16 cellular contexts compared by ENCODE assay signal in genomic region chr7:127858091-127858914, GRCh38.
DNase-seq lines count a peak whose midpoint lies in the region; ATAC-seq and TF ChIP-seq lines count a peak whose summit lies in the region.
"Had no signal": no experiment of that assay in that cellular context is flagged by ENCODE, and none has a peak within 500 bp of the region (broad histone marks: within the 10 kb centered on the region; RNA-seq: fewer than 3 reads in every experiment).

No MANE protein-coding gene starts in this region.

- H3K4me3 ChIP-seq in KMS-11 (IDR thresholded peaks at IDR 0.05; ENCODE audit: insufficient read depth, low read depth, low read length), result no peak overlapping the region
- H3K4me3 ChIP-seq: cardiac muscle cell, skin epidermis had no signal

- no peaks in the 10 kb centered on the region for H3K36me3 ChIP-seq in KMS-11 (ENCODE audit: insufficient read depth)
- H3K36me3 ChIP-seq: cardiac muscle cell had no signal

- H4K20me1 ChIP-seq in KMS-11 (ENCODE audit: insufficient read depth), result peaks cover 15% of the 10 kb centered on the region; the same call in 1 of the 2 replicates

- no peaks in the 10 kb centered on the region for H3K27me3 ChIP-seq in KMS-11 (ENCODE audit: insufficient read depth, low read depth)
- H3K27me3 ChIP-seq: cardiac muscle cell had no signal

- H2AFZ ChIP-seq in KMS-11 (ENCODE audit: low read depth), result no peak overlapping the region

- in situ Hi-C loops in ACHN (cut with HindIII; ENCODE audit: low pct_ligation_motif_present, low pct_unique_long_range_greater_than_20kb, low sequenced_read_pairs), result no loop called here

- ATAC-seq in omental fat pad (ENCODE audit: low FRiP score) (peak; percentile 73), HG03460 (IDR thresholded peaks at IDR 0.05; ENCODE audit: unreplicated experiment) (no peak)
- ATAC-seq: activated CD4-positive, alpha-beta T cell treated with anti-CD3 and anti-CD28 coated beads for 36 hours; esophagus mucosa had no signal

- H3K79me2 ChIP-seq in KMS-11 (ENCODE audit: insufficient read depth, low read depth), result peaks cover 4% of the 10 kb centered on the region; the same call in 1 of the 2 replicates

- DNase-seq in DMS 273 (lab: John Stamatoyannopoulos, UW; ENCODE audit: unreplicated experiment) (peak; percentile 36), DMS 273 treated with DMSO at 0.1 percent for 48 hours (lab: John Stamatoyannopoulos, UW) (no peak), cerebellar cortex (ENCODE audit: low spot score) (peak; percentile 28), omental fat pad (ENCODE audit: low spot score) (no peak), NCI-H1694 treated with DMSO at 0.1 percent for 48 hours (lab: John Stamatoyannopoulos, UW) (no peak), ACHN (no peak)
- DNase-seq: activated CD4-positive, alpha-beta T cell treated with anti-CD3 and anti-CD28 coated beads for 36 hours; NCI-H187; NCI-H2227 treated with DMSO at 0.1 percent for 48 hours; stimulated activated CD4-positive, alpha-beta T cell treated with anti-CD3 and anti-CD28 coated beads, Interleukin-2, amount 100 ng/mL, for 48 hours had no signal

- TF ChIP-seq CTCF in KMS-11 (conservative IDR thresholded peaks at IDR 0.05; ENCODE audit: low read depth, low read length) (no peak), omental fat pad (IDR thresholded peaks at IDR 0.05) (no peak)

- peaks cover 61% of the 10 kb centered on the region for H3K4me1 ChIP-seq in KMS-11 (ENCODE audit: low read depth, poor library complexity, severe bottlenecking)

- no peak overlapping the region for H3K9ac ChIP-seq in KMS-11

- no peak overlapping the region for H3K27ac ChIP-seq in KMS-11
- H3K27ac ChIP-seq: 22Rv1, cardiac muscle cell, skin epidermis had no signal

- peak overlapping the region; percentile 44; the same call in 1 of the 2 replicates for H3K4me2 ChIP-seq in KMS-11

Comparison
In these comparisons a context has a peak if more than half of its experiments do, and no peak if none do; other contexts are left out.
1. DNase-seq: peak in DMS 273 (single experiment) and cerebellar cortex (single experiment); none in DMS 273 treated with DMSO at 0.1 percent for 48 hours (single experiment), omental fat pad (single experiment), NCI-H1694 treated with DMSO at 0.1 percent for 48 hours (single experiment) and ACHN (single experiment).